ENCODE assay signal across 23 cellular contexts in the genomic region with DNA sequence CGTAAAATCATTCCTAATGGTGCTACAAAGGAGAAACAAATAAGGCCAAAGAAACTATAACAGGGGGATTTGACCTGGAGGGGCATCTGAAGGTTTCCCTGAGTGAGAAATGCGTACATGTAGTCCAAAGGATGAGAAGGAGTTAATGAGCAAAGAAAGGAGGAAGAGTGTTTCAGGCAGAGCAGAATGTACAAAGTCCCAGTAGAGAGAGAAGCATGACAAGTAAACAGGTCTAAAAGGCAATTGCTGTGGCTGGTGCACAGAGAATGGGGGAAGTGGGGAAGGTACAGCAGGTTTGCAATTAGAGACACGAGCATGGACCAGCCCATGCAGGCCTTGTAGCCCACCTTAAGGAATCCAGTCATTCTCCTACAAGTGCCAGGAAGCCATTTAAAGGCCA.
"Had no signal": no experiment of that assay in that cellular context is flagged by ENCODE, and none has a peak within 500 bp of the region (broad histone marks: within the 10 kb centered on the region; RNA-seq: fewer than 3 reads in every experiment).

No MANE protein-coding gene starts in this region.

- ATAC-seq: activated naive CD4-positive, alpha-beta T cell treated with anti-CD3 and anti-CD28 coated beads, Interleukin-2, amount 50 U/mL, for 72 hours; activated T-cell treated with anti-CD3 and anti-CD28 coated beads, Interleukin-2, amount 50 U/mL, for 72 hours; body of pancreas; gastrocnemius medialis; left cardiac atrium; naive thymus-derived CD4-positive, alpha-beta T cell; right cardiac atrium had no signal

- H3K27me3 Mint-ChIP-seq: naive thymus-derived CD4-positive, alpha-beta T cell; stimulated activated naive CD8-positive, alpha-beta T cell treated with anti-CD3 and anti-CD28 coated beads, Interleukin-15, Interleukin-2, amounts not matched to agents 100 ng/mL and 50 ng/mL, for 24 hours; type B pancreatic cell had no signal

- H3K36me3 Mint-ChIP-seq: mesothelial cell of epicardium had no signal

- DNase-seq: activated CD4-positive, alpha-beta T cell treated with anti-CD3 and anti-CD28 coated beads, Interleukin-2, amount 50 U/mL, for 4 hours; activated naive CD4-positive, alpha-beta T cell; activated T-cell treated with anti-CD3 and anti-CD28 coated beads for 4 hours; activated T-cell treated with anti-CD3 and anti-CD28 coated beads, Interleukin-2, amount 50 U/mL, for 72 hours; body of pancreas; colonic mucosa; effector CD8-positive, alpha-beta T cell; gastrocnemius medialis; hippocampal formation; left cardiac atrium; mammary epithelial cell; naive thymus-derived CD4-positive, alpha-beta T cell; posterior cingulate gyrus; right cardiac atrium; stimulated activated CD4-positive, alpha-beta T cell treated with anti-CD3 and anti-CD28 coated beads, Interleukin-2, amount 100 ng/mL, for 48 hours; T-helper 1 cell had no signal

- H3K4me3 Mint-ChIP-seq: activated T-cell treated with anti-CD3 and anti-CD28 coated beads, Interleukin-2, amount 50 U/mL, for 72 hours; mesothelial cell of epicardium; naive thymus-derived CD4-positive, alpha-beta T cell; neural progenitor cell; stimulated activated naive CD8-positive, alpha-beta T cell treated with anti-CD3 and anti-CD28 coated beads, Interleukin-15, Interleukin-2, amounts not matched to agents 100 ng/mL and 50 ng/mL, for 24 hours; type B pancreatic cell had no signal

- H3K9me3 Mint-ChIP-seq: activated T-cell treated with anti-CD3 and anti-CD28 coated beads, Interleukin-2, amount 50 U/mL, for 72 hours; stimulated activated naive CD8-positive, alpha-beta T cell treated with anti-CD3 and anti-CD28 coated beads, Interleukin-15, Interleukin-2, amounts not matched to agents 100 ng/mL and 50 ng/mL, for 24 hours; type B pancreatic cell had no signal

- H3K27ac Mint-ChIP-seq: activated naive CD4-positive, alpha-beta T cell treated with anti-CD3 and anti-CD28 coated beads, Interleukin-2, amount 50 U/mL, for 72 hours; activated T-cell treated with anti-CD3 and anti-CD28 coated beads, Interleukin-2, amount 50 U/mL, for 72 hours; mesothelial cell of epicardium; naive thymus-derived CD4-positive, alpha-beta T cell; neural progenitor cell; stimulated activated naive CD8-positive, alpha-beta T cell treated with anti-CD3 and anti-CD28 coated beads, Interleukin-15, Interleukin-2, amounts not matched to agents 100 ng/mL and 50 ng/mL, for 24 hours; type B pancreatic cell had no signal

- H3K9me3 ChIP-seq: body of pancreas, colonic mucosa, gastrocnemius medialis, thoracic aorta, vagina had no signal

- H3K36me3 ChIP-seq: colonic mucosa, gastrocnemius medialis, neural progenitor cell, thoracic aorta, vagina had no signal

- H3K27ac ChIP-seq: body of pancreas, colonic mucosa, gastrocnemius medialis, neural progenitor cell, thoracic aorta, vagina had no signal

- H3K4me1 ChIP-seq: body of pancreas, colonic mucosa, gastrocnemius medialis had no signal

- H3K27me3 ChIP-seq: body of pancreas, colonic mucosa, gastrocnemius medialis, neural progenitor cell, vagina had no signal

- H3K4me3 ChIP-seq: body of pancreas, colonic mucosa, gastrocnemius medialis, neural progenitor cell, thoracic aorta, vagina had no signal
